Comparison of ENCODE assay signal across 26 cellular contexts in the genomic region with DNA sequence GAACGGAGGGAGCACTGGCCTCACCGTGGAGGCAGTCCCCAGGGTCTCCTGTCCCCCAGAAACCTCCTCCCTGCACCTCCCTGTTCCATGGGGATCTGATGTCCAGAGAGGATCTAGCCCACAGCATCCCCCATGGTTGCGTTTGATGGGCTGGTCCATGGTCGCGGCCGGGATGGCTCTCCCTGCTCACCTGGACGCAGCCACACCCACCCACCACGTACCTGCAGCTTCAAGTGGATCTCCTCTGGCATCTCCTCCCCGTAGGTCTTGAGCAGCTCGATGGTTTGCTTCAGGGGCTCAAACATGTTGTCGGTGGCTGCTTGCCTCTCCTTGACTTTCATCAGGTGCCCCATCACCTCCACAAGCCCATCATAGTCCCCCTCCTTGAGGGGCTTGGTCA. TPM values are rescaled to one million over a fixed set of nuclear protein-coding genes. Genes with fewer than 3 reads are reported as not detected.
"Had no signal": no experiment of that assay in that cellular context is flagged by ENCODE, and none has a peak within 500 bp of the region (broad histone marks: within the 10 kb centered on the region; RNA-seq: fewer than 3 reads in every experiment).

No MANE protein-coding gene starts in this region.

- H3K4me3 ChIP-seq: dorsolateral prefrontal cortex, esophagus muscularis mucosa, gastrocnemius medialis, heart right ventricle, pancreas, psoas muscle, right lobe of liver, suprapubic skin, tibial artery, upper lobe of left lung, vagina had no signal

- DNase-seq: cortex of kidney; effector CD8-positive, alpha-beta T cell; gastrocnemius medialis; heart right ventricle; natural killer cell; psoas muscle; retina; right lobe of liver; stimulated activated CD4-positive, alpha-beta T cell treated with anti-CD3 and anti-CD28 coated beads, Interleukin-4, amount 100 ng/mL, for 1 hour; stimulated activated CD8-positive, alpha-beta memory T cell treated with anti-CD3 and anti-CD28 coated beads, Interleukin-4, amount 100 ng/mL, for 48 hours; stimulated activated naive CD8-positive, alpha-beta T cell treated with anti-CD3 and anti-CD28 coated beads, Interleukin-15, Interleukin-2, amounts not matched to agents 100 U/mL and 50 U/mL, for 24 hours; upper lobe of left lung had no signal

- H3K27ac ChIP-seq: dorsolateral prefrontal cortex, esophagus muscularis mucosa, gastrocnemius medialis, heart right ventricle, pancreas, psoas muscle, right lobe of liver, suprapubic skin, tibial artery, vagina had no signal

- ATAC-seq: gastrocnemius medialis; heart right ventricle; left lobe of liver; natural killer cell; psoas muscle; stimulated activated effector memory CD8-positive, alpha-beta T cell treated with anti-CD3 and anti-CD28 coated beads, Interleukin-12 subunit alpha, Interleukin-12 subunit beta, amount 100 ng/mL, for 72 hours; stimulated activated naive CD8-positive, alpha-beta T cell treated with anti-CD3 and anti-CD28 coated beads, Interleukin-15, Interleukin-2, amounts not matched to agents 100 U/mL and 50 U/mL, for 24 hours had no signal

- H3K4me1 Mint-ChIP-seq: memory B cell, mesothelial cell of epicardium had no signal

- H3K36me3 ChIP-seq: esophagus muscularis mucosa, gastrocnemius medialis, heart right ventricle, pancreas, right lobe of liver, suprapubic skin, tibial artery, upper lobe of left lung, vagina had no signal

- H3K9me3 Mint-ChIP-seq: memory B cell; mesothelial cell of epicardium; natural killer cell; neural crest cell; stimulated activated effector memory CD8-positive, alpha-beta T cell treated with anti-CD3 and anti-CD28 coated beads, Interleukin-12 subunit alpha, Interleukin-12 subunit beta, amount 100 ng/mL, for 72 hours had no signal

- H3K27ac Mint-ChIP-seq: memory B cell; mesothelial cell of epicardium; natural killer cell; stimulated activated effector memory CD8-positive, alpha-beta T cell treated with anti-CD3 and anti-CD28 coated beads, Interleukin-12 subunit alpha, Interleukin-12 subunit beta, amount 100 ng/mL, for 72 hours had no signal

- H3K4me1 ChIP-seq: esophagus muscularis mucosa, gastrocnemius medialis, heart right ventricle, pancreas, psoas muscle, right lobe of liver, tibial artery, vagina had no signal

- H3K4me3 Mint-ChIP-seq: memory B cell; mesothelial cell of epicardium; natural killer cell; neural crest cell; stimulated activated effector memory CD8-positive, alpha-beta T cell treated with anti-CD3 and anti-CD28 coated beads, Interleukin-12 subunit alpha, Interleukin-12 subunit beta, amount 100 ng/mL, for 72 hours had no signal

- H3K27me3 ChIP-seq: dorsolateral prefrontal cortex, esophagus muscularis mucosa, gastrocnemius medialis, heart right ventricle, pancreas, right lobe of liver, suprapubic skin, tibial artery, upper lobe of left lung, vagina had no signal

- H3K9me3 ChIP-seq: esophagus muscularis mucosa, gastrocnemius medialis, heart right ventricle, pancreas, psoas muscle, right lobe of liver, suprapubic skin, tibial artery, upper lobe of left lung, vagina had no signal

- H3K36me3 Mint-ChIP-seq: memory B cell; mesothelial cell of epicardium; natural killer cell; stimulated activated effector memory CD8-positive, alpha-beta T cell treated with anti-CD3 and anti-CD28 coated beads, Interleukin-12 subunit alpha, Interleukin-12 subunit beta, amount 100 ng/mL, for 72 hours had no signal

RNA-seq across cellular contexts. Expression of a gene that starts 47.9 kb away (rescaled TPM):
- total RNA-seq: esophagus muscularis mucosa, fibroblast of villous mesenchyme, left lobe of liver, mucosa of gallbladder, myocyte had no signal
